Comparison of ENCODE assay signal across 20 cellular contexts in genomic region chr4:3477750-3478430, GRCh38. TPM values are rescaled to one million over a fixed set of nuclear protein-coding genes. Genes with fewer than 3 reads are reported as not detected.
"Had no signal": no experiment of that assay in that cellular context is flagged by ENCODE, and none has a peak within 500 bp of the region (broad histone marks: within the 10 kb centered on the region; RNA-seq: fewer than 3 reads in every experiment).

No MANE protein-coding gene starts in this region.

- H3K9me3 ChIP-seq: neutrophil, tibial nerve, uterus had no signal

- H3K27ac ChIP-seq: neutrophil, tibial nerve, uterus had no signal

- H3K4me1 ChIP-seq: uterus had no signal

- H3K27ac Mint-ChIP-seq: activated CD8-positive, alpha-beta T cell treated with anti-CD3 and anti-CD28 coated beads for 36 hours; activated naive CD8-positive, alpha-beta T cell; activated T-cell treated with anti-CD3 and anti-CD28 coated beads, Interleukin-2, amount 50 U/mL, for 72 hours; naive thymus-derived CD4-positive, alpha-beta T cell; T-helper 17 cell; WTC11 had no signal

- H3K4me3 ChIP-seq: tibial nerve, uterus had no signal

- H3K4me3 Mint-ChIP-seq: activated CD8-positive, alpha-beta T cell treated with anti-CD3 and anti-CD28 coated beads for 36 hours; activated naive CD8-positive, alpha-beta T cell; activated T-cell treated with anti-CD3 and anti-CD28 coated beads, Interleukin-2, amount 50 U/mL, for 72 hours; naive thymus-derived CD4-positive, alpha-beta T cell; T-helper 17 cell; WTC11 had no signal

- ATAC-seq: activated CD8-positive, alpha-beta T cell treated with anti-CD3 and anti-CD28 coated beads for 36 hours; activated T-cell treated with anti-CD3 and anti-CD28 coated beads, Interleukin-2, amount 50 U/mL, for 72 hours; left lobe of liver; naive thymus-derived CD4-positive, alpha-beta T cell; T-helper 17 cell; WTC11 had no signal

- H3K9me3 Mint-ChIP-seq: activated CD8-positive, alpha-beta T cell treated with anti-CD3 and anti-CD28 coated beads for 36 hours; activated T-cell treated with anti-CD3 and anti-CD28 coated beads, Interleukin-2, amount 50 U/mL, for 72 hours; WTC11 had no signal

- H3K36me3 ChIP-seq: neutrophil, tibial nerve, uterus had no signal

- H3K27me3 ChIP-seq: uterus had no signal

- H3K36me3 Mint-ChIP-seq: activated naive CD8-positive, alpha-beta T cell; naive thymus-derived CD4-positive, alpha-beta T cell; WTC11 had no signal

- DNase-seq: activated CD4-positive, alpha-beta T cell treated with anti-CD3 and anti-CD28 coated beads for 48 hours; activated CD8-positive, alpha-beta T cell treated with anti-CD3 and anti-CD28 coated beads for 36 hours; activated gamma-delta T cell; activated T-cell treated with anti-CD3 and anti-CD28 coated beads, Interleukin-2, amount 50 U/mL, for 72 hours; mammary epithelial cell; naive thymus-derived CD4-positive, alpha-beta T cell; small intestine; stimulated activated CD4-positive, alpha-beta T cell treated with anti-CD3 and anti-CD28 coated beads, Interleukin-4, amount 100 ng/mL, for 4 hours; stimulated activated CD8-positive, alpha-beta memory T cell treated with anti-CD3 and anti-CD28 coated beads, Interleukin-4, amount 100 ng/mL, for 48 hours; stimulated activated naive CD4-positive, alpha-beta T cell treated with Interleukin-2 at 50 U/mL for 16 hours; substantia nigra; T-helper 17 cell; uterus had no signal

RNA-seq across cellular contexts. Expression of gene DOK7, which starts 14.8 kb away (rescaled TPM):
- total RNA-seq: activated CD8-positive, alpha-beta T cell treated with anti-CD3 and anti-CD28 coated beads for 36 hours; activated T-cell treated with anti-CD3 and anti-CD28 coated beads, Interleukin-2, amount 50 U/mL, for 72 hours; dermis microvascular lymphatic vessel endothelial cell; naive thymus-derived CD4-positive, alpha-beta T cell; T-helper 17 cell had no signal
- polyA plus RNA-seq: naive thymus-derived CD4-positive, alpha-beta T cell had no signal

RNA-seq across cellular contexts. Expression of gene HGFAC, which starts 36.1 kb away (rescaled TPM):
- total RNA-seq: activated CD8-positive, alpha-beta T cell treated with anti-CD3 and anti-CD28 coated beads for 36 hours; mammary epithelial cell; mononuclear cell; T-helper 17 cell; tibial nerve had no signal
- polyA plus RNA-seq: mammary epithelial cell; naive thymus-derived CD4-positive, alpha-beta T cell had no signal
